16 cellular contexts compared by ENCODE assay signal in the genomic region with DNA sequence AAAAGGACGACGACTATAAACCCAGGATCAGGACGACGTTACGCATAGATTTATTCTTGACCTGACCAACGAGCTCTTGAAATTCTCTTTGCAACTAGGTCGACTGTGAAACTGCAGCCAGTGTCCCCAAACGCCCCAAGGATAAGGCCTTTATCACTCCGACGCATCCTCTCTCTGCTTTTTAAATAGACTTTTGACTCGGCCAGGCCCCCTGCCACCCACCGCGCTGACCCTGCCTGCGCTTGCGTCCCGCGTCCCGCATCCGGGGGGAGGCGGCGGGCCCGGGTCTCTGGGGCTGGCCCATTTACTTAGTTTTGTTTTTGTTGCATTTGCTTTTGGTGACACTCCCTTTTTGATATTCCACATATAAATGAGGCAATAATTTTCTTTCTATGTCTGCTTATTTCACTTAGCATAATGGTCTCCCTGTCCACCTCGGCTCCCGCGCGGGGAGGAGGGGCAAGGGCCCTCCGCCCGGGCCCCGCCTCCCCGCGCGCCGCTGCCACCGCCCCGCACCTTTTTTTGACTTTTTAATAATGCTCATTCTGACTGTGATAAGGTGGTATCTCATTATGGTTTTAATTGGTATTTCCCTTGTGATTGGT. TPM values are rescaled to one million over a fixed set of nuclear protein-coding genes. Genes with fewer than 3 reads are reported as not detected.
DNase-seq lines count a peak whose midpoint lies in the region; ATAC-seq, FAIRE-seq and TF ChIP-seq lines count a peak whose summit lies in the region.
"Had no signal": no experiment of that assay in that cellular context is flagged by ENCODE, and none has a peak within 500 bp of the region (broad histone marks: within the 10 kb centered on the region; RNA-seq: fewer than 3 reads in every experiment).

No MANE protein-coding gene starts in this region.

- peak overlapping the region; percentile 15 for H3K27ac Mint-ChIP-seq in activated CD8-positive, alpha-beta memory T cell treated with anti-CD3 and anti-CD28 coated beads, Interleukin-2, amount 10 ng/mL, durations not matched to agents 7 days and 5 days
- peak overlapping the region; percentile 79 for H3K27ac Mint-ChIP-seq in activated naive CD8-positive, alpha-beta T cell treated with anti-CD3 and anti-CD28 coated beads, Interleukin-2, amount 10 ng/mL, durations not matched to agents 7 days and 5 days
- no peak overlapping the region for H3K27ac Mint-ChIP-seq in stimulated activated naive B cell treated with anti-CD40 and anti-IgM and Interleukin-4, amounts not matched to agents 10 μg/mL and 1 μg/mL and 100 μg/mL, for 72 hours
- H3K27ac Mint-ChIP-seq: mesothelial cell of epicardium had no signal

- TF ChIP-seq CTCF in keratinocyte (optimal IDR thresholded peaks at IDR 0.05 in 1 of 3, IDR thresholded peaks at IDR 0.05 in 1 of 3, conservative IDR thresholded peaks at IDR 0.05 in 1 of 3; ENCODE audit: extremely low read depth in 1 of 3, insufficient read depth in 2 of 3, low read length in 3 of 3) (no peak), uterus (IDR thresholded peaks at IDR 0.05) (no peak)

- H3K4me3 ChIP-seq in keratinocyte (ENCODE audit: control insufficient read depth in 2 of 3, extremely low read depth in 1 of 3, insufficient read depth in 2 of 3, low read depth in 1 of 3, low read length in 3 of 3) (peak overlapping the region in 1 of 3 experiments; percentile 32), uterus (peak overlapping the region in 1 of 2 donors; percentile 0)
- H3K4me3 ChIP-seq: A549, GM12878, hepatocyte had no signal

- no peak for FAIRE-seq in keratinocyte (lab: Jason Lieb, UNC)
- FAIRE-seq: A549, GM12878 had no signal

- CTCF ChIA-PET in activated CD8-positive, alpha-beta memory T cell treated with anti-CD3 and anti-CD28 coated beads, Interleukin-2, amount 10 ng/mL, durations not matched to agents 7 days and 5 days (lab: Charles Lee), result interaction anchor here (0.8 to 1.2 kb wide), 3 partner anchors 207 to 259 kb away, joined by 3 to 6 read pairs (median 3); no protein-coding TSS in a partner anchor

- no peaks in the 10 kb centered on the region for H3K27me3 Mint-ChIP-seq in activated CD8-positive, alpha-beta memory T cell treated with anti-CD3 and anti-CD28 coated beads, Interleukin-2, amount 10 ng/mL, durations not matched to agents 7 days and 5 days
- H3K27me3 Mint-ChIP-seq in activated naive CD8-positive, alpha-beta T cell treated with anti-CD3 and anti-CD28 coated beads, Interleukin-2, amount 10 ng/mL, durations not matched to agents 7 days and 5 days, result no peaks in the 10 kb centered on the region
- no peaks in the 10 kb centered on the region for H3K27me3 Mint-ChIP-seq in stimulated activated naive B cell treated with anti-CD40 and anti-IgM and Interleukin-4, amounts not matched to agents 10 μg/mL and 1 μg/mL and 100 μg/mL, for 72 hours

- no peaks in the 10 kb centered on the region for H4K20me1 ChIP-seq in keratinocyte (ENCODE audit: control insufficient read depth, extremely low read depth, insufficient read depth, low read length)

- H3K4me3 Mint-ChIP-seq in activated CD8-positive, alpha-beta memory T cell treated with anti-CD3 and anti-CD28 coated beads, Interleukin-2, amount 10 ng/mL, durations not matched to agents 7 days and 5 days, result peak overlapping the region; percentile 68
- peak overlapping the region; percentile 77 for H3K4me3 Mint-ChIP-seq in activated naive CD8-positive, alpha-beta T cell treated with anti-CD3 and anti-CD28 coated beads, Interleukin-2, amount 10 ng/mL, durations not matched to agents 7 days and 5 days
- peak overlapping the region; percentile 75 to 82 for H3K4me3 Mint-ChIP-seq in stimulated activated naive B cell treated with anti-CD40 and anti-IgM and Interleukin-4, amounts not matched to agents 10 μg/mL and 1 μg/mL and 100 μg/mL, for 72 hours
- H3K4me3 Mint-ChIP-seq: mesothelial cell of epicardium had no signal

- H3K9me1 ChIP-seq in keratinocyte (ENCODE audit: control insufficient read depth, extremely low read depth, insufficient read depth, low read length), result no peaks in the 10 kb centered on the region

- peaks cover 31% of the 10 kb centered on the region for H3K4me1 Mint-ChIP-seq in activated CD8-positive, alpha-beta memory T cell treated with anti-CD3 and anti-CD28 coated beads, Interleukin-2, amount 10 ng/mL, durations not matched to agents 7 days and 5 days
- peaks cover 22% of the 10 kb centered on the region for H3K4me1 Mint-ChIP-seq in activated naive CD8-positive, alpha-beta T cell treated with anti-CD3 and anti-CD28 coated beads, Interleukin-2, amount 10 ng/mL, durations not matched to agents 7 days and 5 days
- peaks cover 34 to 74% of the 10 kb centered on the region in 2 donors for H3K4me1 Mint-ChIP-seq in stimulated activated naive B cell treated with anti-CD40 and anti-IgM and Interleukin-4, amounts not matched to agents 10 μg/mL and 1 μg/mL and 100 μg/mL, for 72 hours
- H3K4me1 Mint-ChIP-seq: mesothelial cell of epicardium had no signal

- H3K9me3 ChIP-seq in keratinocyte (ENCODE audit: control insufficient read depth, low read depth, low read length) (no peaks in the 10 kb centered on the region), uterus (peaks cover 0 to 7% of the 10 kb centered on the region in 2 donors)

- no peak overlapping the region for H2AFZ ChIP-seq in keratinocyte (ENCODE audit: control insufficient read depth, low read length)
- H2AFZ ChIP-seq: hepatocyte had no signal

- DNase-seq in activated CD8-positive, alpha-beta memory T cell treated with anti-CD3 and anti-CD28 coated beads, Interleukin-2, amount 10 ng/mL, durations not matched to agents 7 days and 5 days, result no peak
- DNase-seq in activated CD8-positive, alpha-beta memory T cell treated with anti-CD3 and anti-CD28 coated beads, Interleukin-2, amount 50 U/mL, for 4 hours, result no peak
- DNase-seq in activated naive CD8-positive, alpha-beta T cell treated with anti-CD3 and anti-CD28 coated beads, Interleukin-2, amount 10 ng/mL, durations not matched to agents 7 days and 5 days, result no peak
- DNase-seq in keratinocyte (ENCODE audit: low read depth, low spot score) (no peak), uterus (no peak), NCI-H1048 (lab: John Stamatoyannopoulos, UW) (no peak), NCI-H128 (lab: John Stamatoyannopoulos, UW; ENCODE audit: unreplicated experiment) (no peak)
- no peak for DNase-seq in stimulated activated naive B cell treated with anti-CD40 and anti-IgM and Interleukin-4, amounts not matched to agents 10 μg/mL and 1 μg/mL and 100 μg/mL, for 72 hours
- DNase-seq: NCI-H2107, T-helper 9 cell had no signal

- H3K36me3 Mint-ChIP-seq in activated CD8-positive, alpha-beta memory T cell treated with anti-CD3 and anti-CD28 coated beads, Interleukin-2, amount 10 ng/mL, durations not matched to agents 7 days and 5 days, result peaks cover 83% of the 10 kb centered on the region
- H3K36me3 Mint-ChIP-seq in activated naive CD8-positive, alpha-beta T cell treated with anti-CD3 and anti-CD28 coated beads, Interleukin-2, amount 10 ng/mL, durations not matched to agents 7 days and 5 days, result peaks cover 70% of the 10 kb centered on the region
- peaks cover 61 to 75% of the 10 kb centered on the region in 2 donors for H3K36me3 Mint-ChIP-seq in stimulated activated naive B cell treated with anti-CD40 and anti-IgM and Interleukin-4, amounts not matched to agents 10 μg/mL and 1 μg/mL and 100 μg/mL, for 72 hours

- intact Hi-C loops in uterus (cut with DNase I; ENCODE audit: low total_unique reads), result no loop called here

- H3K4me1 ChIP-seq in keratinocyte (ENCODE audit: control insufficient read depth, extremely low read depth, insufficient read depth, low read length) (peaks cover 2% of the 10 kb centered on the region), uterus (no peaks in the 10 kb centered on the region)
- H3K4me1 ChIP-seq: A549 had no signal

- H3K36me3 ChIP-seq in keratinocyte (ENCODE audit: control insufficient read depth in 2 of 2, extremely low read depth in 1 of 2, insufficient read depth in 2 of 2, low read length in 2 of 2) (peaks cover 2 to 4% of the 10 kb centered on the region in 2 experiments), uterus (no peaks in the 10 kb centered on the region)

- peaks cover 12% of the 10 kb centered on the region for H3K9me3 Mint-ChIP-seq in activated CD8-positive, alpha-beta memory T cell treated with anti-CD3 and anti-CD28 coated beads, Interleukin-2, amount 10 ng/mL, durations not matched to agents 7 days and 5 days (ENCODE audit: low read depth)
- H3K9me3 Mint-ChIP-seq in activated naive CD8-positive, alpha-beta T cell treated with anti-CD3 and anti-CD28 coated beads, Interleukin-2, amount 10 ng/mL, durations not matched to agents 7 days and 5 days, result peaks cover 8% of the 10 kb centered on the region
- H3K9me3 Mint-ChIP-seq in stimulated activated naive B cell treated with anti-CD40 and anti-IgM and Interleukin-4, amounts not matched to agents 10 μg/mL and 1 μg/mL and 100 μg/mL, for 72 hours, result peaks cover 6 to 9% of the 10 kb centered on the region in 2 donors

- H3K27me3 ChIP-seq in keratinocyte (ENCODE audit: control insufficient read depth, extremely low read depth, insufficient read depth, low read length) (no peaks in the 10 kb centered on the region), uterus (no peaks in the 10 kb centered on the region)
- H3K27me3 ChIP-seq: hepatocyte had no signal

- H3K27ac ChIP-seq in keratinocyte (ENCODE audit: control insufficient read depth, insufficient read depth, low read length) (no peak overlapping the region), uterus (no peak overlapping the region)
- H3K27ac ChIP-seq: A549, hepatocyte, KMS-11 had no signal

- peaks cover 7% of the 10 kb centered on the region for H3K79me2 ChIP-seq in keratinocyte (ENCODE audit: control insufficient read depth, insufficient read depth, low read length)

- peak overlapping the region; percentile 6 for H3K9ac ChIP-seq in keratinocyte (ENCODE audit: control insufficient read depth, extremely low read depth, insufficient read depth, low read length)
- H3K9ac ChIP-seq: KMS-11 had no signal

- POLR2A ChIA-PET in activated naive CD8-positive, alpha-beta T cell treated with anti-CD3 and anti-CD28 coated beads, Interleukin-2, amount 10 ng/mL, durations not matched to agents 7 days and 5 days (lab: Charles Lee), result interaction anchor here (0.7 to 1.2 kb wide), 4 partner anchors 15 to 431 kb away, joined by 3 to 4 read pairs (median 4); no protein-coding TSS in a partner anchor

- ATAC-seq in activated CD8-positive, alpha-beta memory T cell treated with anti-CD3 and anti-CD28 coated beads, Interleukin-2, amount 10 ng/mL, durations not matched to agents 7 days and 5 days, result no peak
- no peak for ATAC-seq in activated naive CD8-positive, alpha-beta T cell treated with anti-CD3 and anti-CD28 coated beads, Interleukin-2, amount 10 ng/mL, durations not matched to agents 7 days and 5 days (ENCODE audit: low read depth)
- no peak for ATAC-seq in stimulated activated naive B cell treated with anti-CD40 and anti-IgM and Interleukin-4, amounts not matched to agents 10 μg/mL and 1 μg/mL and 100 μg/mL, for 72 hours (replicated peaks)
- ATAC-seq: A549, GM12878, HCT116 had no signal

- peak overlapping the region; percentile 49 for H3K4me2 ChIP-seq in keratinocyte (ENCODE audit: control insufficient read depth, extremely low read depth, insufficient read depth, low read depth, low read length)
- H3K4me2 ChIP-seq: A549, hepatocyte, KMS-11 had no signal

- TF ChIP-seq POLR2A in uterus (IDR thresholded peaks at IDR 0.05), result no peak

- dilution Hi-C loops in keratinocyte (cut with MboI; ENCODE audit: extremely low pct_ligation_motif_present, low sequenced_read_pairs), result no loop called here

RNA-seq across cellular contexts. Expression of a gene that starts 17.5 kb away (rescaled TPM):
- total RNA-seq in activated CD8-positive, alpha-beta memory T cell treated with anti-CD3 and anti-CD28 coated beads, Interleukin-2, amount 10 ng/mL, durations not matched to agents 7 days and 5 days, result 10 to 100 TPM; 49.2 to 55.7 TPM
- total RNA-seq in activated naive CD8-positive, alpha-beta T cell treated with anti-CD3 and anti-CD28 coated beads, Interleukin-2, amount 10 ng/mL, durations not matched to agents 7 days and 5 days, result 10 to 100 TPM; 40.6 to 42.4 TPM
- 13.9 to 22.4 TPM (median 15.5 TPM) in 3 replicates for polyA plus RNA-seq in keratinocyte
- 36.4 TPM for polyA plus RNA-seq in keratinocyte (2011; ENCODE audit: low read depth)
- 11.6 and 27.1 TPM in 2 replicates for polyA plus RNA-seq in keratinocyte (2011; cell fraction: cytosol; rRNA removed)
- polyA plus RNA-seq in keratinocyte (2011; cell fraction: nucleus; rRNA removed), result 14.8 and 17.5 TPM in 2 replicates
- 11.3 and 13.4 TPM in 2 replicates for polyA plus RNA-seq in keratinocyte (2012; ENCODE audit: low replicate concordance)
- 6.6 to 15.2 TPM (median 6.8 TPM) in 3 replicates for polyA minus RNA-seq in keratinocyte
- polyA minus RNA-seq in keratinocyte (2011; cell fraction: cytosol; rRNA and poly(A)+ RNA removed), result 6.9 TPM
- polyA minus RNA-seq in keratinocyte (2011; cell fraction: nucleus; rRNA and poly(A)+ RNA removed), result 9.6 and 17.4 TPM in 2 replicates
- 10 to 100 TPM; 27.4 to 58.1 (median 33.9) TPM for total RNA-seq in uterus
